23 cellular contexts compared by ENCODE assay signal in the genomic region with DNA sequence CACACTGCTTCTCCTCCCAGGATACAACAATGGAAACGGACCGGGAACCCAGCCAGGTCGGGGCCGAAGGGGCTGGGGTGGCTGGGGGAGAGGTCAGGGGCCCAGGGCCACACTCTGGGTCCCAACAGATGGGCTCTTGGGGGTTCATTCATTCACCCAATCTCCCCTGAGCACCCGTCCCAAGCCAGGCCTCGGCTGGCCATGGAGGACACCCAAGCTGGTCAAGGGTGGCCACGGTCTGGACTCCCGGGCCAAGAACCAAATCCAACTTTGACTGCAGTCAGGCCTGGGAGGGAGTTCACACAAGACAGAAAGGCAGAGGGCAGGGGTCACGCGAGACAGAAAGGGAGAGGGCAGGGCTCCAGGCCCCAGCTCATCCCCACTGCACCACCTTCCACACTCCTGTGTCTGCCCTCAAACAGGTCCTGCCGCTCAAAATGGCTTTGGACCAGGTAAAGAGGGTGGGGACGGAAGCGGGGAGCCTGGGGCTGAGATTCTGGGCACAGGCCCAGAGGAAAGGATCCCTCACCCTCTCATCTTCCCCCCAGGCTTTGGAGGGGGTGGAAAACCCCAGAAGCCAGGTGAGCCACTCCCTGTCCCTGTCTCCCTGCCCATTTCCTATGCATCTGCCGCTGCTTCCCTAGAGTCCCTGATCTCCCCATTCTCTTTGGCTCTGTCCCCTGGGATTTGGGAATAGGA. TPM values are rescaled to one million over a fixed set of nuclear protein-coding genes. Genes with fewer than 3 reads are reported as not detected.
"Had no signal": no experiment of that assay in that cellular context is flagged by ENCODE, and none has a peak within 500 bp of the region (broad histone marks: within the 10 kb centered on the region; RNA-seq: fewer than 3 reads in every experiment).

No MANE protein-coding gene starts in this region.

- H3K27me3 ChIP-seq: ovary, right lobe of liver, upper lobe of left lung, uterus had no signal

- ATAC-seq: effector memory CD8-positive, alpha-beta T cell; heart left ventricle; naive thymus-derived CD8-positive, alpha-beta T cell; stimulated activated effector memory CD8-positive, alpha-beta T cell treated with anti-CD3 and anti-CD28 coated beads, Interleukin-12 subunit alpha, Interleukin-12 subunit beta, amount 100 ng/mL, for 72 hours; stimulated activated naive CD8-positive, alpha-beta T cell treated with anti-CD3 and anti-CD28 coated beads, Interleukin-15, Interleukin-2, amounts not matched to agents 100 U/mL and 50 U/mL, for 24 hours had no signal

- H3K27ac ChIP-seq: heart left ventricle, ovary, right lobe of liver, suprapubic skin, tibial artery, upper lobe of left lung, uterus had no signal

- H3K9me3 ChIP-seq: heart left ventricle, mucosa of descending colon, ovary, right lobe of liver, suprapubic skin, tibial artery, upper lobe of left lung, uterus had no signal

- H3K4me3 ChIP-seq: heart left ventricle, mucosa of descending colon, ovary, right lobe of liver, suprapubic skin, tibial artery, upper lobe of left lung, uterus had no signal

- H3K4me1 ChIP-seq: heart left ventricle, right lobe of liver, tibial artery, uterus had no signal

- H3K36me3 ChIP-seq: heart left ventricle, ovary, right lobe of liver, suprapubic skin, tibial artery, upper lobe of left lung, uterus had no signal

- FAIRE-seq: colon, frontal cortex had no signal

- DNase-seq: effector memory CD8-positive, alpha-beta T cell; erythroblast; heart left ventricle; hippocampal formation; kidney glomerular epithelial cell; mucosa of descending colon; naive thymus-derived CD8-positive, alpha-beta T cell; nucleus accumbens; ovary; right lobe of liver; stimulated activated CD4-positive, alpha-beta T cell treated with anti-CD3 and anti-CD28 coated beads, Interleukin-4, amount 100 ng/mL, for 1 hour; stimulated activated CD8-positive, alpha-beta memory T cell treated with anti-CD3 and anti-CD28 coated beads, Interleukin-4, amount 100 ng/mL, for 48 hours; stimulated activated naive CD8-positive, alpha-beta T cell treated with anti-CD3 and anti-CD28 coated beads, Interleukin-15, Interleukin-2, amounts not matched to agents 100 U/mL and 50 U/mL, for 24 hours; tibial artery; uterus had no signal

RNA-seq across cellular contexts. Expression of a gene that starts 12.3 kb away (rescaled TPM):
- total RNA-seq: naive thymus-derived CD8-positive, alpha-beta T cell had no signal

RNA-seq across cellular contexts. Expression of a gene that starts 20.2 kb away (rescaled TPM):
- total RNA-seq: frontal cortex; glomerular endothelial cell; naive thymus-derived CD8-positive, alpha-beta T cell; neural crest cell; suprapubic skin had no signal
- polyA plus RNA-seq: naive thymus-derived CD8-positive, alpha-beta T cell; ovary had no signal

RNA-seq across cellular contexts. Expression of a gene that starts 25.5 kb away (rescaled TPM):
- total RNA-seq: heart left ventricle; lower leg skin; mucosa of descending colon; naive thymus-derived CD8-positive, alpha-beta T cell; suprapubic skin had no signal
- polyA plus RNA-seq: naive thymus-derived CD8-positive, alpha-beta T cell; ovary had no signal
